In genomic region chr1:117607471-117607870, GRCh38 we compare ENCODE assay signal across 8 cellular contexts. TPM values are rescaled to one million over a fixed set of nuclear protein-coding genes. Genes with fewer than 3 reads are reported as not detected.
DNase-seq lines count a peak whose midpoint lies in the region; ATAC-seq and TF ChIP-seq lines count a peak whose summit lies in the region.

No MANE protein-coding gene starts in this region.

- peak overlapping the region; percentile 99 for H3K4me2 ChIP-seq in SK-N-SH

- H3F3A ChIP-seq in SK-N-SH (replicated peaks; ENCODE audit: insufficient read depth) = no peaks in the 10 kb centered on the region

- CTCF ChIA-PET in SK-N-SH (lab: Yijun Ruan, JAX) = interaction anchor here (0.7 to 1.8 kb wide), 3 partner anchors 10 to 147 kb away, joined by 3 to 5 read pairs (median 3); no protein-coding TSS in a partner anchor

- H3K4me1 Mint-ChIP-seq in stimulated activated effector memory CD8-positive, alpha-beta T cell treated with anti-CD3 and anti-CD28 coated beads, Interleukin-12 subunit alpha, Interleukin-12 subunit beta, amount 100 ng/mL, for 72 hours = peaks cover 55% of the 10 kb centered on the region

- H3K9me2 ChIP-seq in SK-N-SH = no peaks in the 10 kb centered on the region

- TF ChIP-seq RAD21 in SK-N-SH (IDR thresholded peaks at IDR 0.05; ENCODE audit: low read length) = no peak

- DNase-seq in SK-N-SH (no peak), activated T-cell treated with anti-CD3 and anti-CD28 coated beads for 1 hour (ENCODE audit: low read depth) (peak; percentile 11), left lobe of liver (ENCODE audit: low spot score) (peak; percentile 66), NCI-H510A (lab: John Stamatoyannopoulos, UW) (no peak), HPDE6-E6E7 (ENCODE audit: extremely low spot score) (no peak)
- peak; percentile 25 to 78 for DNase-seq in stimulated activated effector memory CD8-positive, alpha-beta T cell treated with anti-CD3 and anti-CD28 coated beads, Interleukin-12 subunit alpha, Interleukin-12 subunit beta, amount 100 ng/mL, for 72 hours (ENCODE audit: low spot score in 2 of 2)

- peaks cover 74% of the 10 kb centered on the region for H3K36me3 Mint-ChIP-seq in stimulated activated effector memory CD8-positive, alpha-beta T cell treated with anti-CD3 and anti-CD28 coated beads, Interleukin-12 subunit alpha, Interleukin-12 subunit beta, amount 100 ng/mL, for 72 hours

- H2AFZ ChIP-seq in SK-N-SH (ENCODE audit: low read depth) = no peak overlapping the region

- H4K20me1 ChIP-seq in SK-N-SH (ENCODE audit: insufficient read depth) = no peaks in the 10 kb centered on the region

- H3K9me3 ChIP-seq in SK-N-SH = no peaks in the 10 kb centered on the region

- no peaks in the 10 kb centered on the region for H3K9me3 Mint-ChIP-seq in stimulated activated effector memory CD8-positive, alpha-beta T cell treated with anti-CD3 and anti-CD28 coated beads, Interleukin-12 subunit alpha, Interleukin-12 subunit beta, amount 100 ng/mL, for 72 hours

- TF ChIP-seq EP300 in SK-N-SH (IDR thresholded peaks at IDR 0.05; ENCODE audit: borderline replicate concordance in 1 of 2, low read depth in 1 of 2, low read length in 1 of 2) = no peak

- peak overlapping the region in 1 of 2 experiments; percentile 74; a peak in 1 of 4 replicates for H3K4me3 ChIP-seq in SK-N-SH (ENCODE audit: low read depth in 2 of 2, low read length in 1 of 2)

- H3K9ac ChIP-seq in SK-N-SH = no peak overlapping the region

- H3K27ac Mint-ChIP-seq in stimulated activated effector memory CD8-positive, alpha-beta T cell treated with anti-CD3 and anti-CD28 coated beads, Interleukin-12 subunit alpha, Interleukin-12 subunit beta, amount 100 ng/mL, for 72 hours = peak overlapping the region; percentile 98

- POLR2A ChIA-PET in SK-N-SH (lab: Yijun Ruan, JAX) = no interaction called here

- peak overlapping the region; percentile 97 for H3K4me3 Mint-ChIP-seq in stimulated activated effector memory CD8-positive, alpha-beta T cell treated with anti-CD3 and anti-CD28 coated beads, Interleukin-12 subunit alpha, Interleukin-12 subunit beta, amount 100 ng/mL, for 72 hours

- no peak for TF ChIP-seq CTCF in SK-N-SH (IDR thresholded peaks at IDR 0.05)

- no peaks in the 10 kb centered on the region; the same call in 1 of the 2 replicates for H3K27me3 ChIP-seq in SK-N-SH (ENCODE audit: insufficient read depth)

- H3K79me2 ChIP-seq in SK-N-SH (ENCODE audit: insufficient read depth) = no peaks in the 10 kb centered on the region

- 65% methylated on average over 6 of the region's 6 CpGs for WGBS in SK-N-SH (ENCODE audit: low lambda C conversion rate)

- H3K36me3 ChIP-seq in SK-N-SH (replicated peaks in 1 of 2; ENCODE audit: control insufficient read depth in 1 of 2, insufficient read depth in 2 of 2, low read length in 1 of 2) = no peaks in the 10 kb centered on the region

- H3K4me1 ChIP-seq in SK-N-SH (ENCODE audit: control insufficient read depth in 1 of 2, insufficient read depth in 2 of 2, low read depth in 1 of 2, low read length in 1 of 2) = peaks cover 2 to 13% of the 10 kb centered on the region in 2 experiments; a peak in 2 of 4 replicates

- no peak overlapping the region for H3K27ac ChIP-seq in SK-N-SH (ENCODE audit: low read depth in 2 of 2, low read length in 1 of 2)

- ATAC-seq in SK-N-SH treated with all-trans-retinoic acid at 6 μM for 48 hours (no peak), left lobe of liver (peak; percentile 10), GM18502 (IDR thresholded peaks at IDR 0.05; ENCODE audit: poor library complexity, unreplicated experiment) (no peak)
- ATAC-seq in stimulated activated effector memory CD8-positive, alpha-beta T cell treated with anti-CD3 and anti-CD28 coated beads, Interleukin-12 subunit alpha, Interleukin-12 subunit beta, amount 100 ng/mL, for 72 hours = peak; percentile 40

TF ChIP-seq in SK-N-SH, 30 proteins besides CTCF, POLR2A, EP300 and RAD21:
- TF ChIP-seq EZH2phosphoT487 (IDR thresholded peaks at IDR 0.05; ENCODE audit: borderline replicate concordance, low read depth) (no peak), MAX (IDR thresholded peaks at IDR 0.05; ENCODE audit: low read depth) (no peak), POLR2AphosphoS5 (IDR thresholded peaks at IDR 0.05; ENCODE audit: low read depth, low read length) (no peak)

TF ChIP-seq in SK-N-SH treated with all-trans-retinoic acid at 6 μM for 48 hours, 23 proteins besides CTCF, POLR2A, EP300 and RAD21:
- TF ChIP-seq TCF4 (CRISPR knock-in tag; IDR thresholded peaks at IDR 0.05; ENCODE audit: borderline replicate concordance) (no peak), CSDC2 (CRISPR knock-in tag; IDR thresholded peaks at IDR 0.05) (no peak), ZFP30 (CRISPR knock-in tag; IDR thresholded peaks at IDR 0.05) (no peak), CREB5 (CRISPR knock-in tag; IDR thresholded peaks at IDR 0.05; ENCODE audit: low read depth) (no peak), OSR1 (CRISPR knock-in tag; IDR thresholded peaks at IDR 0.05) (no peak), ZFP3 (CRISPR knock-in tag; IDR thresholded peaks at IDR 0.05) (no peak), ZNF8 (CRISPR knock-in tag; IDR thresholded peaks at IDR 0.05) (no peak), CSRNP3 (CRISPR knock-in tag; IDR thresholded peaks at IDR 0.05) (no peak), RARB (CRISPR knock-in tag; IDR thresholded peaks at IDR 0.05) (no peak), ISL1 (CRISPR knock-in tag; IDR thresholded peaks at IDR 0.05) (no peak), ARNTL (CRISPR knock-in tag; IDR thresholded peaks at IDR 0.05; ENCODE audit: borderline replicate concordance, low read depth) (no peak), PPARA (CRISPR knock-in tag; IDR thresholded peaks at IDR 0.05; ENCODE audit: borderline replicate concordance) (no peak), ESRRG (CRISPR knock-in tag; IDR thresholded peaks at IDR 0.05) (no peak), ZC3H10 (CRISPR knock-in tag; IDR thresholded peaks at IDR 0.05) (no peak)
- TF ChIP-seq, protein P1, sequence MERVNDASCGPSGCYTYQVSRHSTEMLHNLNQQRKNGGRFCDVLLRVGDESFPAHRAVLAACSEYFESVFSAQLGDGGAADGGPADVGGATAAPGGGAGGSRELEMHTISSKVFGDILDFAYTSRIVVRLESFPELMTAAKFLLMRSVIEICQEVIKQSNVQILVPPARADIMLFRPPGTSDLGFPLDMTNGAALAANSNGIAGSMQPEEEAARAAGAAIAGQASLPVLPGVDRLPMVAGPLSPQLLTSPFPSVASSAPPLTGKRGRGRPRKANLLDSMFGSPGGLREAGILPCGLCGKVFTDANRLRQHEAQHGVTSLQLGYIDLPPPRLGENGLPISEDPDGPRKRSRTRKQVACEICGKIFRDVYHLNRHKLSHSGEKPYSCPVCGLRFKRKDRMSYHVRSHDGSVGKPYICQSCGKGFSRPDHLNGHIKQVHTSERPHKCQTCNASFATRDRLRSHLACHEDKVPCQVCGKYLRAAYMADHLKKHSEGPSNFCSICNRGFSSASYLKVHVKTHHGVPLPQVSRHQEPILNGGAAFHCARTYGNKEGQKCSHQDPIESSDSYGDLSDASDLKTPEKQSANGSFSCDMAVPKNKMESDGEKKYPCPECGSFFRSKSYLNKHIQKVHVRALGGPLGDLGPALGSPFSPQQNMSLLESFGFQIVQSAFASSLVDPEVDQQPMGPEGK (CRISPR knock-in tag; IDR thresholded peaks at IDR 0.05; ENCODE audit: borderline replicate concordance) = no peak
- TF ChIP-seq, protein P2, sequence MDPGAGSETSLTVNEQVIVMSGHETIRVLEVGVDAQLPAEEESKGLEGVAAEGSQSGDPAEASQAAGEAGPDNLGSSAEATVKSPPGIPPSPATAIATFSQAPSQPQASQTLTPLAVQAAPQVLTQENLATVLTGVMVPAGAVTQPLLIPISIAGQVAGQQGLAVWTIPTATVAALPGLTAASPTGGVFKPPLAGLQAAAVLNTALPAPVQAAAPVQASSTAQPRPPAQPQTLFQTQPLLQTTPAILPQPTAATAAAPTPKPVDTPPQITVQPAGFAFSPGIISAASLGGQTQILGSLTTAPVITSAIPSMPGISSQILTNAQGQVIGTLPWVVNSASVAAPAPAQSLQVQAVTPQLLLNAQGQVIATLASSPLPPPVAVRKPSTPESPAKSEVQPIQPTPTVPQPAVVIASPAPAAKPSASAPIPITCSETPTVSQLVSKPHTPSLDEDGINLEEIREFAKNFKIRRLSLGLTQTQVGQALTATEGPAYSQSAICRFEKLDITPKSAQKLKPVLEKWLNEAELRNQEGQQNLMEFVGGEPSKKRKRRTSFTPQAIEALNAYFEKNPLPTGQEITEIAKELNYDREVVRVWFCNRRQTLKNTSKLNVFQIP (CRISPR knock-in tag; IDR thresholded peaks at IDR 0.05; ENCODE audit: borderline replicate concordance, low read depth) = no peak
TF ChIP-seq in SK-N-SH treated with all-trans-retinoic acid at 6 μM for 48 hours: peak in this region for 0.

RNA-seq across cellular contexts. Expression of gene TENT5C, which starts 1.6 kb away (rescaled TPM):
- 0.90 and 1.2 TPM in 2 replicates for polyA plus RNA-seq in SK-N-SH (2012; rRNA removed)
- 0.77 and 0.95 TPM in 2 replicates for polyA plus RNA-seq in SK-N-SH (2012; cell fraction: cytosol; rRNA removed)
- 0.53 and 1.2 TPM in 2 replicates for polyA plus RNA-seq in SK-N-SH (2012; cell fraction: nucleus; rRNA removed)
- total RNA-seq in left lobe of liver = 2.4 TPM

Comparison
In these comparisons a context has a peak if more than half of its experiments do, and no peak if none do; other contexts are left out.
1. DNase-seq: peak in activated T-cell treated with anti-CD3 and anti-CD28 coated beads for 1 hour (single experiment), left lobe of liver (single experiment) and stimulated activated effector memory CD8-positive, alpha-beta T cell treated with anti-CD3 and anti-CD28 coated beads, Interleukin-12 subunit alpha, Interleukin-12 subunit beta, amount 100 ng/mL, for 72 hours (2 of 2); none in SK-N-SH (single experiment), NCI-H510A (single experiment) and HPDE6-E6E7 (single experiment).
2. ATAC-seq: peak in left lobe of liver (single experiment) and stimulated activated effector memory CD8-positive, alpha-beta T cell treated with anti-CD3 and anti-CD28 coated beads, Interleukin-12 subunit alpha, Interleukin-12 subunit beta, amount 100 ng/mL, for 72 hours (single experiment); none in SK-N-SH treated with all-trans-retinoic acid at 6 μM for 48 hours (single experiment) and GM18502 (single experiment).